ENCODE assay signal across 9 cellular contexts in the genomic region with DNA sequence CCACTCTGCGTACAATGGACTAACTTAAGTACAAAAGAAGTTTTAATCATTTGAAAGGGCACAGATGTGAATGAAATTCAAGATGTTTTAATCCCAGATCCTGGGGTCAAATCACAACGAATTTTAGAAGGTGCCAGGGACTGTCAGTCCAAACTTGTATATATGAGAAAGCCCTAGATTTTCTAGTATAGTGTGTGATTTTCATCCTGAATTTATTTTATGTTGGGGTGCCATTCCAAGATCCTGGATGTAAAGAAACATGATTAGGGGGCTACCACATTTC.
DNase-seq lines count a peak whose midpoint lies in the region; ATAC-seq and TF ChIP-seq lines count a peak whose summit lies in the region.
"Had no signal": no experiment of that assay in that cellular context is flagged by ENCODE, and none has a peak within 500 bp of the region (broad histone marks: within the 10 kb centered on the region; RNA-seq: fewer than 3 reads in every experiment).

No MANE protein-coding gene starts in this region.

- DNase-seq in GM12865 (ENCODE audit: low read depth) (no peak), SJSA1 (ENCODE audit: low read depth in 1 of 2, low spot score in 2 of 2) (peak in 1 of 2 experiments; percentile 32), esophagus muscularis mucosa (ENCODE audit: extremely low spot score) (no peak), testis (no peak), posterior cingulate gyrus (no peak), caudate nucleus (lab: John Stamatoyannopoulos, UW) (no peak)
- DNase-seq: NCI-H2029 had no signal

- H3K36me3 ChIP-seq in SJSA1 (no peaks in the 10 kb centered on the region), esophagus muscularis mucosa (no peaks in the 10 kb centered on the region), testis (ENCODE audit: low read depth, missing control alignments) (no peaks in the 10 kb centered on the region)

- TF ChIP-seq CTCF in GM12865 (IDR thresholded peaks at IDR 0.05; ENCODE audit: insufficient read depth, low read depth, low read length, missing control alignments) (no peak), esophagus muscularis mucosa (IDR thresholded peaks at IDR 0.05) (no peak), testis (IDR thresholded peaks at IDR 0.05) (no peak)

- peak overlapping the region; percentile 97 for H3K27ac ChIP-seq in SJSA1
- H3K27ac ChIP-seq in esophagus muscularis mucosa (replicated peaks in 1 of 4) = peak overlapping the region; percentile 75 to 83 (median 80)
- H3K27ac ChIP-seq in skin epidermis = peak overlapping the region in 20 of 21 experiments; percentile 56 to 96 (median 84)
- no peak overlapping the region for H3K27ac ChIP-seq in testis
- no peak overlapping the region for H3K27ac ChIP-seq in caudate nucleus (ENCODE audit: low read depth, low read length)

- no peak for TF ChIP-seq POLR2A in esophagus muscularis mucosa (IDR thresholded peaks at IDR 0.05; ENCODE audit: low read depth)
- no peak for TF ChIP-seq POLR2A in testis (IDR thresholded peaks at IDR 0.05)

- H3K9me3 ChIP-seq in SJSA1 (replicated peaks) = no peaks in the 10 kb centered on the region
- no peaks in the 10 kb centered on the region for H3K9me3 ChIP-seq in esophagus muscularis mucosa
- H3K9me3 ChIP-seq in testis = no peaks in the 10 kb centered on the region

- H3K27me3 ChIP-seq in SJSA1 (replicated peaks) = no peaks in the 10 kb centered on the region
- H3K27me3 ChIP-seq in esophagus muscularis mucosa = no peaks in the 10 kb centered on the region
- no peaks in the 10 kb centered on the region for H3K27me3 ChIP-seq in testis

- no peak for ATAC-seq in HG02623 (IDR thresholded peaks at IDR 0.05; ENCODE audit: unreplicated experiment)

- H3K4me1 ChIP-seq in SJSA1 (replicated peaks) (peaks cover 78% of the 10 kb centered on the region), esophagus muscularis mucosa (peaks cover 37 to 84% (median 80%) of the 10 kb centered on the region in 4 donors), testis (peaks cover 7% of the 10 kb centered on the region)

- no peak for TF ChIP-seq EP300 in esophagus muscularis mucosa (IDR thresholded peaks at IDR 0.05)

- H3K4me3 ChIP-seq in GM12865 (ENCODE audit: low read depth, low read length) (peak overlapping the region; percentile 84), SJSA1 (no peak overlapping the region), esophagus muscularis mucosa (no peak overlapping the region), skin epidermis (no peak overlapping the region), testis (no peak overlapping the region)

- 64% methylated on average over 2 of the region's 2 CpGs for WGBS in esophagus muscularis mucosa
- WGBS in testis, 2 donors = 82 to 84% methylated on average over 2 of the region's 2 CpGs

- intact Hi-C loops in esophagus muscularis mucosa (cut with DNase I) = loop anchor here (5.0 kb wide), 1 partner anchor 41 kb away; no protein-coding TSS in a partner anchor
- intact Hi-C loops in testis (cut with DNase I; ENCODE audit: low total_unique reads) = no loop called here
- intact Hi-C loops in posterior cingulate gyrus (cut with DNase I) = no loop called here

Comparison
In these comparisons a context has a peak if more than half of its experiments do, and no peak if none do; other contexts are left out.
1. H3K27ac ChIP-seq: peak in SJSA1 (single experiment), esophagus muscularis mucosa (4 of 4) and skin epidermis (20 of 21); none in testis (0 of 2) and caudate nucleus (single experiment).